ENCODE assay signal across 11 cellular contexts in the genomic region with DNA sequence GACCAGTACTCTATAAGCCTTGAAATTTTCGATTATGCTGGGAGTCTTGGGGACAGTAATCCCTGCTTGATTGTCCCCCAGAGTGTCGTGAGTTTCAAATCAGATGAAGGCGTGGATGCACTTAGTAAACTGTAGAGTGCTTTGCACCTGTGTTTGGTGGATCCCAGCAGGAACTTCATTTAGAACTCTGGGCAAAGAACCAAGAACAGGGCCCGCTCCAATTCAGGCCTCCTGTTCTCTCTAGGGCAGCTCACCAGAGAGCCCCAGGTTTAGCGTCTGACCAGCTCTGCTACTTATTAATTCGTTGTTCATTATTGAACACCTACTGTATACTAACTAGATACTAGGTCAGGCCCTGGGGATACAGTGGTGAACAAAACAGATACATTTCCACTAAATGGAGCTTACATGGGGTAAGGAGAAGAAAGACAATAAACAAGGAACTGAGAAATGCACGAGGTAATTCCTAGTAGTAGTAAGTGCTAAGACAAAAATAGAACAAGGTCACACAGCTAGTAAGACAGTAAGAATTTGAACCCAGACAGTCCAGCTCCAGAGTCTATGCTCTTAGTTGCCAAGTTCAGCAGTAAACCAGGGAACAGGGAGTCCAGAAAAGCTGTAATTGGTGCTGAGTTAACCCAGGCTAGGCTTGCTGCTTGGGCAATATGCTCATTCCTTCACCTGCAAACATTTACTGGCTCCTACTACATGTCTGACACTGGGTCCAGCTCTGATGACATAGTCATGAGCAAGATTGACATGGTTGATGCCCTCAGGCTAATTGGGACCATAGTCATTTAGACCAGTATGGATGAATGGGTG. TPM values are rescaled to one million over a fixed set of nuclear protein-coding genes. Genes with fewer than 3 reads are reported as not detected.
A peak's percentile ranks its signal among the peaks of the same experiment; 100 is the strongest.
DNase-seq lines count a peak whose midpoint lies in the region; ATAC-seq and TF ChIP-seq lines count a peak whose summit lies in the region.
"Had no signal": no experiment of that assay in that cellular context is flagged by ENCODE, and none has a peak within 500 bp of the region (broad histone marks: within the 10 kb centered on the region; RNA-seq: fewer than 3 reads in every experiment).

No MANE protein-coding gene starts in this region.

- TF ChIP-seq CTCF in thoracic aorta (IDR thresholded peaks at IDR 0.05), result no peak

- peaks cover 52% of the 10 kb centered on the region for H3K4me1 Mint-ChIP-seq in activated T-cell treated with anti-CD3 and anti-CD28 coated beads, Interleukin-2, amount 50 U/mL, for 72 hours (ENCODE audit: low read depth)
- peaks cover 31% of the 10 kb centered on the region for H3K4me1 Mint-ChIP-seq in activated CD8-positive, alpha-beta T cell treated with anti-CD3 and anti-CD28 coated beads, Interleukin-2, amount 10 ng/mL, durations not matched to agents 7 days and 5 days (ENCODE audit: low read depth)

- H3K9me3 ChIP-seq in thoracic aorta, result no peaks in the 10 kb centered on the region

- no peak for ATAC-seq in activated T-cell treated with anti-CD3 and anti-CD28 coated beads, Interleukin-2, amount 50 U/mL, for 72 hours (replicated peaks in 1 of 2)
- ATAC-seq in activated CD8-positive, alpha-beta T cell treated with anti-CD3 and anti-CD28 coated beads, Interleukin-2, amount 10 ng/mL, durations not matched to agents 7 days and 5 days, result no peak
- ATAC-seq in left ventricle myocardium superior (peak; percentile 67), thoracic aorta (ENCODE audit: insufficient number of reproducible peaks, low FRiP score, low read depth) (no peak)

- peaks cover 5 to 44% of the 10 kb centered on the region in 2 donors for H3K4me1 ChIP-seq in thoracic aorta (ENCODE audit: control insufficient read depth in 1 of 2, low read depth in 2 of 2)

- no peak overlapping the region for H3K4me3 ChIP-seq in thoracic aorta

- no peaks in the 10 kb centered on the region for H3K27me3 Mint-ChIP-seq in activated T-cell treated with anti-CD3 and anti-CD28 coated beads, Interleukin-2, amount 50 U/mL, for 72 hours (ENCODE audit: low read depth)
- H3K27me3 Mint-ChIP-seq in activated CD8-positive, alpha-beta T cell treated with anti-CD3 and anti-CD28 coated beads, Interleukin-2, amount 10 ng/mL, durations not matched to agents 7 days and 5 days (ENCODE audit: low read depth), result no peaks in the 10 kb centered on the region

- intact Hi-C loops in left ventricle myocardium superior (cut with micrococcal nuclease), result no loop called here

- CTCF ChIA-PET in activated CD8-positive, alpha-beta T cell treated with anti-CD3 and anti-CD28 coated beads, Interleukin-2, amount 10 ng/mL, durations not matched to agents 7 days and 5 days (lab: Charles Lee), result interaction anchor here (1.1 to 3.2 kb wide), 4 partner anchors 10 to 33 kb away, joined by 3 to 10 read pairs (median 4); a partner anchor contains a TSS

- H3K36me3 ChIP-seq in thoracic aorta, result peaks cover 16% of the 10 kb centered on the region

- H3K27ac ChIP-seq in thoracic aorta, result peak overlapping the region; percentile 65 to 71

- DNase-seq in activated T-cell treated with anti-CD3 and anti-CD28 coated beads, Interleukin-2, amount 50 U/mL, for 72 hours, result no peak
- no peak for DNase-seq in activated T-cell treated with anti-CD3 and anti-CD28 coated beads, Interleukin-2, amount 50 U/mL, for 1 hour
- no peak for DNase-seq in activated CD8-positive, alpha-beta T cell treated with anti-CD3 and anti-CD28 coated beads, Interleukin-2, amount 10 ng/mL, durations not matched to agents 7 days and 5 days
- DNase-seq in left ventricle myocardium superior, result peak; percentile 27
- DNase-seq in thoracic aorta (ENCODE audit: low spot score), result no peak
- DNase-seq in T-helper 9 cell, result no peak
- DNase-seq in DMS53 treated with DMSO at 0.1 percent for 48 hours (lab: John Stamatoyannopoulos, UW; ENCODE audit: unreplicated experiment), result no peak
- DNase-seq in HuH-7 (ENCODE audit: low spot score), result no peak
- DNase-seq: effector CD4-positive, alpha-beta T cell; midbrain; NCI-H524 treated with DMSO at 0.1 percent for 48 hours had no signal

- peak overlapping the region; percentile 90 to 92 for H3K4me3 Mint-ChIP-seq in activated T-cell treated with anti-CD3 and anti-CD28 coated beads, Interleukin-2, amount 50 U/mL, for 72 hours
- H3K4me3 Mint-ChIP-seq in activated CD8-positive, alpha-beta T cell treated with anti-CD3 and anti-CD28 coated beads, Interleukin-2, amount 10 ng/mL, durations not matched to agents 7 days and 5 days, result peak overlapping the region; percentile 75

- peak overlapping the region; percentile 79 for H3K27ac Mint-ChIP-seq in activated T-cell treated with anti-CD3 and anti-CD28 coated beads, Interleukin-2, amount 50 U/mL, for 72 hours
- peak overlapping the region; percentile 82 for H3K27ac Mint-ChIP-seq in activated CD8-positive, alpha-beta T cell treated with anti-CD3 and anti-CD28 coated beads, Interleukin-2, amount 10 ng/mL, durations not matched to agents 7 days and 5 days

- POLR2A ChIA-PET in activated CD8-positive, alpha-beta T cell treated with anti-CD3 and anti-CD28 coated beads, Interleukin-2, amount 10 ng/mL, durations not matched to agents 7 days and 5 days (lab: Charles Lee), result interaction anchor here (0.7 to 2.5 kb wide), 4 partner anchors 29 to 180 kb away, joined by 3 to 10 read pairs (median 3); a partner anchor contains a TSS

- peaks cover 1 to 2% of the 10 kb centered on the region in 2 donors for H3K36me3 Mint-ChIP-seq in activated T-cell treated with anti-CD3 and anti-CD28 coated beads, Interleukin-2, amount 50 U/mL, for 72 hours (ENCODE audit: insufficient read depth in 2 of 2)
- H3K36me3 Mint-ChIP-seq in activated CD8-positive, alpha-beta T cell treated with anti-CD3 and anti-CD28 coated beads, Interleukin-2, amount 10 ng/mL, durations not matched to agents 7 days and 5 days (ENCODE audit: low read depth), result peaks cover 16% of the 10 kb centered on the region

- H3K27me3 ChIP-seq in thoracic aorta (replicated peaks; ENCODE audit: insufficient read depth), result no peaks in the 10 kb centered on the region

- H3K9me3 Mint-ChIP-seq in activated T-cell treated with anti-CD3 and anti-CD28 coated beads, Interleukin-2, amount 50 U/mL, for 72 hours, result no peaks in the 10 kb centered on the region
- no peaks in the 10 kb centered on the region for H3K9me3 Mint-ChIP-seq in activated CD8-positive, alpha-beta T cell treated with anti-CD3 and anti-CD28 coated beads, Interleukin-2, amount 10 ng/mL, durations not matched to agents 7 days and 5 days (ENCODE audit: insufficient read depth)

RNA-seq across cellular contexts. Expression of a gene that starts 1.7 kb away (rescaled TPM):
- total RNA-seq in activated T-cell treated with anti-CD3 and anti-CD28 coated beads, Interleukin-2, amount 50 U/mL, for 72 hours, result 10 to 100 TPM; 26.3 to 27.6 TPM
- 10 to 100 TPM; 10.0 to 10.4 TPM for total RNA-seq in activated CD8-positive, alpha-beta T cell treated with anti-CD3 and anti-CD28 coated beads, Interleukin-2, amount 10 ng/mL, durations not matched to agents 7 days and 5 days
- 4.2 TPM for total RNA-seq in left ventricle myocardium superior
- 10 to 100 TPM; 10.2 to 25.9 TPM for total RNA-seq in thoracic aorta

RNA-seq across cellular contexts. Expression of a gene that starts 29.1 kb away (rescaled TPM):
- 1 to 10 TPM; 9.0 to 9.2 TPM for total RNA-seq in activated T-cell treated with anti-CD3 and anti-CD28 coated beads, Interleukin-2, amount 50 U/mL, for 72 hours
- total RNA-seq in activated CD8-positive, alpha-beta T cell treated with anti-CD3 and anti-CD28 coated beads, Interleukin-2, amount 10 ng/mL, durations not matched to agents 7 days and 5 days, result 1 to 10 TPM; 7.9 to 8.6 TPM
- total RNA-seq in left ventricle myocardium superior, result not detected
- under 1 TPM in 1 of 2 donors, not detected in 1; 0.54 TPM for total RNA-seq in thoracic aorta

RNA-seq across cellular contexts. Expression of a gene that starts 51.0 kb away (rescaled TPM):
- 100 to 1,000 TPM; 108 to 120 TPM for total RNA-seq in activated T-cell treated with anti-CD3 and anti-CD28 coated beads, Interleukin-2, amount 50 U/mL, for 72 hours
- 10 to 100 TPM; 58.5 to 65.9 TPM for total RNA-seq in activated CD8-positive, alpha-beta T cell treated with anti-CD3 and anti-CD28 coated beads, Interleukin-2, amount 10 ng/mL, durations not matched to agents 7 days and 5 days
- total RNA-seq in left ventricle myocardium superior (36.2 TPM), thoracic aorta (10 to 100 TPM; 38.2 to 67.2 TPM)
